15 cellular contexts compared by ENCODE assay signal in genomic region chr22:47598864-47599263, GRCh38.
A peak's percentile ranks its signal among the peaks of the same experiment; 100 is the strongest.
DNase-seq lines count a peak whose midpoint lies in the region; ATAC-seq, FAIRE-seq and TF ChIP-seq lines count a peak whose summit lies in the region.
"Had no signal": no experiment of that assay in that cellular context is flagged by ENCODE, and none has a peak within 500 bp of the region (broad histone marks: within the 10 kb centered on the region; RNA-seq: fewer than 3 reads in every experiment).

No MANE protein-coding gene starts in this region.

- FAIRE-seq in GM19239 (lab: Jason Lieb, UNC): no peak
- FAIRE-seq: HTR-8/SVneo had no signal

- DNase-seq in cardiac septum (ENCODE audit: low spot score) (peak; percentile 1), heart right ventricle (no peak), esophagus muscularis mucosa (ENCODE audit: extremely low spot score) (peak; percentile 77), stomach (peak; percentile 7), GM19239 (ENCODE audit: insufficient read length, low spot score) (no peak), dermis blood vessel endothelial cell (no peak)
- DNase-seq: Calu3, DMS79 treated with DMSO at 0.1 percent for 48 hours, GF-D8, GM23248 had no signal

- H3K27ac ChIP-seq in heart right ventricle (no peak overlapping the region), esophagus muscularis mucosa (replicated peaks in 1 of 4) (no peak overlapping the region), stomach (no peak overlapping the region)
- H3K27ac ChIP-seq: BLaER1 treated with 17β-estradiol and CSF1 and Interleukin-3, amounts not matched to agents 10 nM and 100 nM; GM23248 had no signal

- H3K36me3 ChIP-seq in heart right ventricle: no peaks in the 10 kb centered on the region
- H3K36me3 ChIP-seq in esophagus muscularis mucosa: no peaks in the 10 kb centered on the region
- no peaks in the 10 kb centered on the region for H3K36me3 ChIP-seq in stomach
- H3K36me3 ChIP-seq: BLaER1 treated with 17β-estradiol and CSF1 and Interleukin-3, amounts not matched to agents 10 nM and 100 nM; HAP-1 had no signal

- intact Hi-C loops in cardiac septum (cut with DNase I) (no loop called here), heart right ventricle (cut with DNase I) (no loop called here), esophagus muscularis mucosa (cut with DNase I) (no loop called here), stomach (cut with DNase I; ENCODE audit: low total_unique reads) (loop anchor here (10.0 kb wide), 1 partner anchor 1984 kb away; no protein-coding TSS in a partner anchor)

- H3K9me3 ChIP-seq in heart right ventricle (peaks cover 0 to 8% (median 0%) of the 10 kb centered on the region in 11 donors), esophagus muscularis mucosa (no peaks in the 10 kb centered on the region), stomach (peaks cover 0 to 6% (median 3%) of the 10 kb centered on the region in 4 donors)
- H3K9me3 ChIP-seq: HAP-1 had no signal

- no peak for TF ChIP-seq EP300 in esophagus muscularis mucosa (IDR thresholded peaks at IDR 0.05)
- TF ChIP-seq EP300 in stomach (IDR thresholded peaks at IDR 0.05): no peak

- TF ChIP-seq POLR2A in esophagus muscularis mucosa (IDR thresholded peaks at IDR 0.05; ENCODE audit: low read depth) (no peak), stomach (IDR thresholded peaks at IDR 0.05) (no peak)

- no peak for TF ChIP-seq CTCF in heart right ventricle (IDR thresholded peaks at IDR 0.05)
- TF ChIP-seq CTCF in esophagus muscularis mucosa (IDR thresholded peaks at IDR 0.05): no peak
- TF ChIP-seq CTCF in stomach (IDR thresholded peaks at IDR 0.05): no peak

- H3K4me3 ChIP-seq in heart right ventricle (no peak overlapping the region), esophagus muscularis mucosa (no peak overlapping the region), stomach (no peak overlapping the region)
- H3K4me3 ChIP-seq: BLaER1 treated with 17β-estradiol and CSF1 and Interleukin-3, amounts not matched to agents 10 nM and 100 nM; GM23248; HAP-1 had no signal

- H3K4me1 ChIP-seq in heart right ventricle: no peaks in the 10 kb centered on the region
- no peaks in the 10 kb centered on the region for H3K4me1 ChIP-seq in esophagus muscularis mucosa
- no peaks in the 10 kb centered on the region for H3K4me1 ChIP-seq in stomach
- H3K4me1 ChIP-seq: BLaER1 treated with 17β-estradiol and CSF1 and Interleukin-3, amounts not matched to agents 10 nM and 100 nM; HAP-1 had no signal

- no peak for ATAC-seq in heart right ventricle
- no peak for ATAC-seq in HG02973 (IDR thresholded peaks at IDR 0.05; ENCODE audit: unreplicated experiment)
- ATAC-seq: CD8-positive, alpha-beta T cell had no signal

- WGBS in heart right ventricle, 2 donors: 86 to 91% methylated on average over 6 of the region's 6 CpGs
- WGBS in esophagus muscularis mucosa: 93% methylated on average over 6 of the region's 6 CpGs
- 85 to 92% (median 89%) methylated on average over 6 of the region's 6 CpGs for WGBS in stomach, 5 donors

- H3K27me3 ChIP-seq in heart right ventricle (peaks cover 0 to 24% (median 7%) of the 10 kb centered on the region in 7 donors), esophagus muscularis mucosa (peaks cover 0 to 45% (median 0%) of the 10 kb centered on the region in 4 donors), stomach (peaks cover 0 to 46% (median 0%) of the 10 kb centered on the region in 3 donors)
- H3K27me3 ChIP-seq: BLaER1 treated with 17β-estradiol and CSF1 and Interleukin-3, amounts not matched to agents 10 nM and 100 nM had no signal

Comparison
In these comparisons a context has a peak if more than half of its experiments do, and no peak if none do; other contexts are left out.
1. DNase-seq: peak in cardiac septum (single experiment), esophagus muscularis mucosa (single experiment) and stomach (single experiment); none in heart right ventricle (0 of 2), GM19239 (single experiment) and dermis blood vessel endothelial cell (single experiment).